1 cellular context compared by ENCODE assay signal in genomic region chr17:48623583-48623982, GRCh38.
TF ChIP-seq lines count a peak whose summit lies in the region.

No MANE protein-coding gene starts in this region.

TF ChIP-seq in K562, 482 proteins besides CTCF, POLR2A, EP300 and RAD21 (continued from another document and continues in another):
- no peak for TF ChIP-seq GATA2 (CRISPR knock-in tag; IDR thresholded peaks at IDR 0.05)
- no peak for TF ChIP-seq KLF1 (tag; IDR thresholded peaks at IDR 0.05)
- TF ChIP-seq MLLT1 (IDR thresholded peaks at IDR 0.05): peak; percentile 57 to 69; a peak in 1 of 4 replicates
- peak; percentile 30 to 53; a peak in 2 of 4 replicates for TF ChIP-seq MNT (conservative IDR thresholded peaks at IDR 0.05)
- no peak for TF ChIP-seq ZNF277 (CRISPR knock-in tag; IDR thresholded peaks at IDR 0.05; ENCODE audit: borderline replicate concordance)
- TF ChIP-seq RUNX1 (IDR thresholded peaks at IDR 0.05; ENCODE audit: low read depth): 0 out of 2 replicates have a peak, but pooled peaks have one; percentile 30
- TF ChIP-seq ARID4B (CRISPR knock-in tag; IDR thresholded peaks at IDR 0.05): 0 out of 2 replicates have a peak, but pooled peaks have one; percentile 47
- TF ChIP-seq BRD4 (IDR thresholded peaks at IDR 0.05): no peak
- no peak for TF ChIP-seq MYBL2 (IDR thresholded peaks at IDR 0.05; ENCODE audit: low read depth)
- no peak for TF ChIP-seq MYBL2 (CRISPR knock-in tag; IDR thresholded peaks at IDR 0.05; ENCODE audit: borderline replicate concordance)
- TF ChIP-seq NFXL1 (CRISPR knock-in tag; IDR thresholded peaks at IDR 0.05): no peak
- TF ChIP-seq MTA1 (IDR thresholded peaks at IDR 0.05; ENCODE audit: borderline replicate concordance): no peak
- no peak for TF ChIP-seq ZC3H11A (IDR thresholded peaks at IDR 0.05; ENCODE audit: low read depth, low read length)
- no peak for TF ChIP-seq ZNF780A (CRISPR knock-in tag; IDR thresholded peaks at IDR 0.05)
- no peak for TF ChIP-seq PYGO2 (tag; IDR thresholded peaks at IDR 0.05)
- no peak for TF ChIP-seq ZNF174 (CRISPR knock-in tag; IDR thresholded peaks at IDR 0.05)
- no peak for TF ChIP-seq DMBX1 (CRISPR knock-in tag; IDR thresholded peaks at IDR 0.05; ENCODE audit: borderline replicate concordance)
- TF ChIP-seq SRF (CRISPR knock-in tag; IDR thresholded peaks at IDR 0.05): no peak
- TF ChIP-seq ZNF644 (tag; IDR thresholded peaks at IDR 0.05; ENCODE audit: low read depth): no peak
- TF ChIP-seq POLR2AphosphoS2 (IDR thresholded peaks at IDR 0.05; ENCODE audit: low read length): no peak
- no peak for TF ChIP-seq WHSC1 (IDR thresholded peaks at IDR 0.05; ENCODE audit: low read length)
- no peak for TF ChIP-seq TRIM25 (IDR thresholded peaks at IDR 0.05; ENCODE audit: borderline replicate concordance)
- TF ChIP-seq SMARCA4 (IDR thresholded peaks at IDR 0.05): peak; percentile 39; the same call in 1 of the 2 replicates
- no peak for TF ChIP-seq NR2C1 (IDR thresholded peaks at IDR 0.05)
- no peak for TF ChIP-seq NR2C1 (tag; IDR thresholded peaks at IDR 0.05)
- TF ChIP-seq EWSR1 (IDR thresholded peaks at IDR 0.05; ENCODE audit: borderline replicate concordance, low read depth, partially characterized antibody): no peak
- no peak for TF ChIP-seq CBX1 (IDR thresholded peaks at IDR 0.05; ENCODE audit: low read depth)
- no peak for TF ChIP-seq ZFPM2 (CRISPR knock-in tag; IDR thresholded peaks at IDR 0.05)
- no peak for TF ChIP-seq RBM34 (IDR thresholded peaks at IDR 0.05; ENCODE audit: borderline replicate concordance, insufficient read depth, low read length)
- peak; percentile 35; the same call in 1 of the 2 replicates for TF ChIP-seq NCOR1 (IDR thresholded peaks at IDR 0.05)
- TF ChIP-seq ZNF583 (CRISPR knock-in tag; IDR thresholded peaks at IDR 0.05): no peak
- no peak for TF ChIP-seq ELK1 (CRISPR knock-in tag; IDR thresholded peaks at IDR 0.05)
- TF ChIP-seq HNRNPL (IDR thresholded peaks at IDR 0.05; ENCODE audit: low read depth, low read length): no peak
- peak; percentile 30 for TF ChIP-seq TBP (optimal IDR thresholded peaks at IDR 0.05; ENCODE audit: low read depth, low read length)
- peak; percentile 96 for TF ChIP-seq CEBPG (CRISPR knock-in tag; IDR thresholded peaks at IDR 0.05)
- TF ChIP-seq CEBPG (tag; conservative IDR thresholded peaks at IDR 0.05 in 1 of 2, IDR thresholded peaks at IDR 0.05 in 1 of 2): peak in 1 of 2 experiments; percentile 46; a peak in 2 of 4 replicates
- no peak for TF ChIP-seq RBM17 (IDR thresholded peaks at IDR 0.05; ENCODE audit: borderline replicate concordance, low read depth, low read length)
- TF ChIP-seq MAZ (CRISPR knock-in tag; conservative IDR thresholded peaks at IDR 0.05 in 1 of 2, IDR thresholded peaks at IDR 0.05 in 1 of 2): peak in 1 of 2 experiments; percentile 48; a peak in 2 of 4 replicates
- TF ChIP-seq ATF4 (CRISPR knock-in tag; IDR thresholded peaks at IDR 0.05): peak; percentile 81
- TF ChIP-seq LCOR (CRISPR knock-in tag; IDR thresholded peaks at IDR 0.05): no peak
- no peak for TF ChIP-seq KHSRP (IDR thresholded peaks at IDR 0.05)
- peak; percentile 35 for TF ChIP-seq DPF2 (IDR thresholded peaks at IDR 0.05)
- TF ChIP-seq BRF2 (IDR thresholded peaks at IDR 0.05; ENCODE audit: borderline replicate concordance, insufficient read depth, insufficient read length): no peak
- TF ChIP-seq ZNF384 (IDR thresholded peaks at IDR 0.05; ENCODE audit: low read depth, low read length): no peak
- no peak for TF ChIP-seq SIX5 (IDR thresholded peaks at IDR 0.05; ENCODE audit: borderline replicate concordance in 1 of 2, insufficient read depth in 1 of 2, low read depth in 1 of 2, low read length in 2 of 2)
- TF ChIP-seq ATF1 (CRISPR knock-in tag; IDR thresholded peaks at IDR 0.05): no peak
- TF ChIP-seq ATF1 (tag; IDR thresholded peaks at IDR 0.05): no peak
- 0 out of 2 replicates have a peak, but pooled peaks have one; percentile 42 for TF ChIP-seq TEAD4 (IDR thresholded peaks at IDR 0.05; ENCODE audit: low read length)
- TF ChIP-seq TEAD4 (CRISPR knock-in tag; IDR thresholded peaks at IDR 0.05; ENCODE audit: borderline replicate concordance): no peak
- TF ChIP-seq PCBP1 (IDR thresholded peaks at IDR 0.05; ENCODE audit: low read depth, low read length, poor library complexity, severe bottlenecking): no peak
- TF ChIP-seq RFX7 (CRISPR knock-in tag; IDR thresholded peaks at IDR 0.05): no peak
- TF ChIP-seq BMI1 (IDR thresholded peaks at IDR 0.05; ENCODE audit: low read length): no peak
- TF ChIP-seq TCF3 (CRISPR knock-in tag; IDR thresholded peaks at IDR 0.05): peak; percentile 76
- no peak for TF ChIP-seq E2F6 (IDR thresholded peaks at IDR 0.05; ENCODE audit: borderline replicate concordance in 1 of 2, extremely low read depth in 1 of 2, insufficient read depth in 1 of 2, insufficient read length in 1 of 2, low read depth in 1 of 2, low read length in 1 of 2, poor library complexity in 1 of 2, severe bottlenecking in 1 of 2)
- no peak for TF ChIP-seq YBX1 (IDR thresholded peaks at IDR 0.05)
- no peak for TF ChIP-seq ZFP91 (CRISPR knock-in tag; IDR thresholded peaks at IDR 0.05)
- TF ChIP-seq ZNF507 (tag; conservative IDR thresholded peaks at IDR 0.05): no peak
